In the genomic region with DNA sequence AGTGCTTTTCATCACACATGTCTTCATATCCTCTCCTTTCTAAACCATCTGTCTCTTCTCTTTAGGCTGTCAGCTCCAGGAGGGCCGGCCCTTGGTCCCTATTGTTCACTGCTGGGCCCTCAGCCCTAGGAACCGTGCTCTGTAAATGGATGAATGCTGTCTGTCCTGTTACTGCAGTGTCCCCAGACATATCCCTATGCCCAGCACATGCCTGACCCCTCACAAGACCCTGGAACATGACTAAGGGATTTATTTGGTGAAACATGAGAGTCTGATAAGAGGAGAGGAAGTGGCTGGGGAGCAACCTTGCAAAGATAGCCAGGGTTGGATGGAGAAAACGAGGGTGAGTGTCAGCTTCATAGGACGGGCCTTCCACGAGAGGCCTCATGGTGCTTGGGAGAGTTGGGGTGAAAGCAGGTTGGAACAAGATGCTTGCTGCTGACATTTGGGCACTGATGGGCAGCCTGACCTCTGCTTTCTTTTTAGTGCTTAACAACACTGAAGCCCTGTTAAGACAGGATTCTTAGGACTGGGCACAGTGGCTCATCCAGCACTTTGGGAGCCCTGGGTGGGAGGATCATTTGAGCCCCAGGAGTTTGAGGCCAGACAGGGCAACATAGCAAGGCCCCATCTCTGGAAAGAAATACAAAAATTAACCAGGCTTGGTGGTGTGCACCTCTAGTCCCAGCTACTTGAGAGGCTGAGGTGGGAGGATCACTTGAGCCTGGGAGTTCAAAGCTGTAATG, we compare ENCODE assay signal across 10 cellular contexts. TPM values are rescaled to one million over a fixed set of nuclear protein-coding genes. Genes with fewer than 3 reads are reported as not detected.
DNase-seq lines count a peak whose midpoint lies in the region; ATAC-seq and TF ChIP-seq lines count a peak whose summit lies in the region.
"Had no signal": no experiment of that assay in that cellular context is flagged by ENCODE, and none has a peak within 500 bp of the region (broad histone marks: within the 10 kb centered on the region; RNA-seq: fewer than 3 reads in every experiment).

No MANE protein-coding gene starts in this region.

- intact Hi-C loops in CD4-positive, alpha-beta memory T cell (cut with micrococcal nuclease), result no loop called here
- intact Hi-C loops in colonic mucosa (cut with DNase I), result no loop called here
- intact Hi-C loops in naive thymus-derived CD4-positive, alpha-beta T cell (cut with micrococcal nuclease), result no loop called here

- peak overlapping the region in 1 of 8 donors; percentile 13 for H3K4me3 Mint-ChIP-seq in CD4-positive, alpha-beta memory T cell
- H3K4me3 Mint-ChIP-seq in naive thymus-derived CD4-positive, alpha-beta T cell, result peak overlapping the region in 2 of 10 donors; percentile 9 to 52

- no peak overlapping the region for H3K4me3 ChIP-seq in CD4-positive, alpha-beta memory T cell (ENCODE audit: low read length in 2 of 2)
- H3K4me3 ChIP-seq in colonic mucosa, result no peak overlapping the region
- H3K4me3 ChIP-seq in naive thymus-derived CD4-positive, alpha-beta T cell (ENCODE audit: low read length), result no peak overlapping the region

- H3K4me1 Mint-ChIP-seq in CD4-positive, alpha-beta memory T cell, result peaks cover 28 to 61% (median 54%) of the 10 kb centered on the region in 4 donors
- peaks cover 41 to 68% (median 47%) of the 10 kb centered on the region in 7 donors for H3K4me1 Mint-ChIP-seq in naive thymus-derived CD4-positive, alpha-beta T cell

- POLR2A ChIA-PET in CD4-positive, alpha-beta memory T cell (lab: Charles Lee; ENCODE audit: partially characterized antibody), result no interaction called here
- POLR2A ChIA-PET in naive thymus-derived CD4-positive, alpha-beta T cell (lab: Charles Lee), result no interaction called here

- H3K36me3 ChIP-seq in CD4-positive, alpha-beta memory T cell (ENCODE audit: insufficient read depth, low read length), result no peaks in the 10 kb centered on the region
- no peaks in the 10 kb centered on the region for H3K36me3 ChIP-seq in colonic mucosa
- H3K36me3 ChIP-seq in naive thymus-derived CD4-positive, alpha-beta T cell (ENCODE audit: control insufficient read depth in 2 of 3, insufficient read depth in 3 of 3, low read length in 3 of 3), result peaks cover 0 to 6% (median 0%) of the 10 kb centered on the region in 3 experiments

- no peak overlapping the region for H3K9ac ChIP-seq in colonic mucosa (ENCODE audit: low read depth in 2 of 2, low read length in 2 of 2)

- peaks cover 18 to 33% of the 10 kb centered on the region in 2 donors for H3K36me3 Mint-ChIP-seq in CD4-positive, alpha-beta memory T cell
- H3K36me3 Mint-ChIP-seq in naive thymus-derived CD4-positive, alpha-beta T cell, result peaks cover 0 to 20% (median 14%) of the 10 kb centered on the region in 5 donors

- H3K4me1 ChIP-seq in CD4-positive, alpha-beta memory T cell (ENCODE audit: insufficient read depth, low read length), result peaks cover 30% of the 10 kb centered on the region
- no peaks in the 10 kb centered on the region for H3K4me1 ChIP-seq in colonic mucosa
- H3K4me1 ChIP-seq in naive thymus-derived CD4-positive, alpha-beta T cell (ENCODE audit: control insufficient read depth in 2 of 2, insufficient read depth in 2 of 2, low read length in 2 of 2), result peaks cover 3 to 6% of the 10 kb centered on the region in 2 donors

- no peaks in the 10 kb centered on the region for H3K27me3 ChIP-seq in CD4-positive, alpha-beta memory T cell (ENCODE audit: insufficient read depth, low read length)
- no peaks in the 10 kb centered on the region for H3K27me3 ChIP-seq in colonic mucosa
- H3K27me3 ChIP-seq in naive thymus-derived CD4-positive, alpha-beta T cell (ENCODE audit: control insufficient read depth in 2 of 2, insufficient read depth in 2 of 2, low read length in 2 of 2), result no peaks in the 10 kb centered on the region

- H3K27me3 Mint-ChIP-seq in CD4-positive, alpha-beta memory T cell, result no peaks in the 10 kb centered on the region
- no peaks in the 10 kb centered on the region for H3K27me3 Mint-ChIP-seq in naive thymus-derived CD4-positive, alpha-beta T cell

- no peak for TF ChIP-seq CTCF in colonic mucosa (IDR thresholded peaks at IDR 0.05)

- H3K27ac ChIP-seq in CD4-positive, alpha-beta memory T cell (ENCODE audit: low read depth, low read length), result no peak overlapping the region
- peak overlapping the region; percentile 17 for H3K27ac ChIP-seq in colonic mucosa
- no peak overlapping the region for H3K27ac ChIP-seq in naive thymus-derived CD4-positive, alpha-beta T cell (ENCODE audit: low read depth, low read length)

- no peaks in the 10 kb centered on the region for H3K9me3 Mint-ChIP-seq in CD4-positive, alpha-beta memory T cell
- H3K9me3 Mint-ChIP-seq in naive thymus-derived CD4-positive, alpha-beta T cell, result peaks cover 0 to 3% (median 0%) of the 10 kb centered on the region in 11 donors

- peak overlapping the region; percentile 10 to 88 (median 36) for H3K27ac Mint-ChIP-seq in CD4-positive, alpha-beta memory T cell
- H3K27ac Mint-ChIP-seq in naive thymus-derived CD4-positive, alpha-beta T cell, result peak overlapping the region in 7 of 9 donors; percentile 6 to 75 (median 46)

- no peaks in the 10 kb centered on the region for H3K9me3 ChIP-seq in CD4-positive, alpha-beta memory T cell (ENCODE audit: control insufficient read depth in 1 of 2, low read length in 2 of 2)
- H3K9me3 ChIP-seq in colonic mucosa, result no peaks in the 10 kb centered on the region
- no peaks in the 10 kb centered on the region for H3K9me3 ChIP-seq in naive thymus-derived CD4-positive, alpha-beta T cell (ENCODE audit: control insufficient read depth in 2 of 3, low read length in 3 of 3)

- peak; percentile 36 for ATAC-seq in naive thymus-derived CD4-positive, alpha-beta T cell
- ATAC-seq in HG02642 (IDR thresholded peaks at IDR 0.05; ENCODE audit: poor library complexity, unreplicated experiment) (no peak), HG02981 (IDR thresholded peaks at IDR 0.05; ENCODE audit: unreplicated experiment) (no peak), HG03460 (IDR thresholded peaks at IDR 0.05; ENCODE audit: unreplicated experiment) (no peak)

- CTCF ChIA-PET in CD4-positive, alpha-beta memory T cell (lab: Charles Lee; ENCODE audit: partially characterized antibody), result no interaction called here
- CTCF ChIA-PET in naive thymus-derived CD4-positive, alpha-beta T cell (lab: Charles Lee), result interaction anchor here (0.6 kb wide), 1 partner anchor 205 kb away, joined by 3 read pairs; no protein-coding TSS in a partner anchor

- DNase-seq in CD4-positive, alpha-beta memory T cell, result no peak
- peak; percentile 52 for DNase-seq in M059J (ENCODE audit: low read depth)
- DNase-seq in colonic mucosa, result no peak
- no peak for DNase-seq in naive thymus-derived CD4-positive, alpha-beta T cell
- no peak for DNase-seq in NCI-H2107 (lab: John Stamatoyannopoulos, UW)
- DNase-seq: activated CD4-positive, alpha-beta T cell treated with anti-CD3 and anti-CD28 coated beads, Interleukin-2, amount 50 U/mL, for 4 hours; NCI-H1105 treated with DMSO at 0.1 percent for 48 hours had no signal

RNA-seq across cellular contexts. Expression of a gene that starts 39.0 kb away (rescaled TPM):
- total RNA-seq in CD4-positive, alpha-beta memory T cell, result 10 to 100 TPM; 57.3 to 69.9 TPM
- 10 to 100 TPM in 1 of 2 donors, 1 to 10 TPM in 1; 1.9 to 11.0 TPM for polyA plus RNA-seq in CD4-positive, alpha-beta memory T cell
- 11.3 and 21.5 TPM in 2 replicates for total RNA-seq in M059J (2014; rRNA removed; shearing (Covaris generic))
- total RNA-seq in colonic mucosa, result 10 to 100 TPM; 22.0 to 22.2 TPM
- 10 to 100 TPM; 57.3 to 95.8 (median 64.1) TPM for total RNA-seq in naive thymus-derived CD4-positive, alpha-beta T cell
- 1 to 10 TPM; 4.8 to 7.9 TPM for polyA plus RNA-seq in naive thymus-derived CD4-positive, alpha-beta T cell
